Comparison of ENCODE assay signal across 14 cellular contexts in the genomic region with DNA sequence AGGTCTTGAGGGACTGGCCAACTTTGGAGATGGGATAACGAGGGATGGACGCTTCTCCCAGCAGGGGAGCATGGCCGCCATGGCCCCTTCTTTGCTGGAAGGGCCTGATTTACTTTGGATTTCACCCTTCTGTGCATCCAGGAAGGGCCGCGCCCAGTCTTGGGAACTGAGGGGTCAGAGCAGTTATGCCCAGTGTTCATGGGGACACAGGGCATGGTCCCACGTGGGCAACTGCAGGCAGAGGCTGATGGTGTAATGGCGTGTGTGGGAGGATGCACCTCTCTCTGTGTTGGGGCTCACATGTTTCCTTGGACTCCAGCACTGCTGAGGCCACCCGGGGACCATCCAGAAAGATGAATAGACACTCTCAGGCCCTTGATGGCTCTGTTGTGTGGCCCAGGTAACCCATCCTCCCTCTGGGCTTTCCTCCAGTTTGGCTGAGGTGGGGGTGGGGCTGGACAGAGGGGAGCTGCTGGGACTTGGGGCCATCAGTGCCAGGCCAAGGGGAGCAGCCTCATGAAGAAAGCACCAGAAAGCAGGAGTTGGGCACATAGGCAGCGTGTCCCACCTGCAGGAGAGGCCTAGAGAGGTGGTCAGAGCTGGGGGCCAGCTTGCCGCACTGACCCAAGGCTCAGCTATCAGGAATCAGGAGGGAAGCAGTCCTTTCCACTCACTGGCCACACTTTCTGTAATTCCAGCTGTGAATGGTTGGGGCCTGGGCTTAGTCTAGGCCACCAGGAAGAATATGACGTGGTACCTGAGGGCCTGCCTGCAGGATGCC.
DNase-seq lines count a peak whose midpoint lies in the region; ATAC-seq and TF ChIP-seq lines count a peak whose summit lies in the region.
"Had no signal": no experiment of that assay in that cellular context is flagged by ENCODE, and none has a peak within 500 bp of the region (broad histone marks: within the 10 kb centered on the region; RNA-seq: fewer than 3 reads in every experiment).

No MANE protein-coding gene starts in this region.

- ATAC-seq in left cardiac atrium, result no peak
- ATAC-seq in GM18520 (IDR thresholded peaks at IDR 0.05; ENCODE audit: unreplicated experiment), result no peak

- H3K27me3 Mint-ChIP-seq in type B pancreatic cell, result no peaks in the 10 kb centered on the region

- no peak overlapping the region for H3K4me3 ChIP-seq in right atrium auricular region

- intact Hi-C loops in left cardiac atrium (cut with DNase I), result no loop called here

- H3K4me3 Mint-ChIP-seq in type B pancreatic cell, result no peak overlapping the region
- H3K4me3 Mint-ChIP-seq: B cell; CD4-positive, alpha-beta memory T cell had no signal

- H3K27me3 ChIP-seq in right atrium auricular region, result no peaks in the 10 kb centered on the region

- no peaks in the 10 kb centered on the region for H3K4me1 Mint-ChIP-seq in type B pancreatic cell (ENCODE audit: unreplicated experiment)
- H3K4me1 Mint-ChIP-seq: B cell; CD4-positive, alpha-beta memory T cell had no signal

- H3K9me3 Mint-ChIP-seq in type B pancreatic cell, result no peaks in the 10 kb centered on the region

- no peaks in the 10 kb centered on the region for H3K9me3 ChIP-seq in right atrium auricular region

- no peaks in the 10 kb centered on the region for H3K4me1 ChIP-seq in right atrium auricular region

- DNase-seq in right atrium auricular region (ENCODE audit: low spot score), result peak; percentile 40
- DNase-seq in left cardiac atrium, result no peak
- DNase-seq in ecto neural progenitor cell (ENCODE audit: low spot score), result peak; percentile 32
- DNase-seq in mesenteric fat pad (ENCODE audit: low spot score), result peak; percentile 87
- DNase-seq in type B pancreatic cell (ENCODE audit: extremely low spot score, unreplicated experiment), result peak; percentile 49
- DNase-seq in kidney glomerular epithelial cell (lab: John Stamatoyannopoulos, UW), result no peak
- no peak for DNase-seq in H4 (ENCODE audit: low spot score)
- DNase-seq: C1 segment of cervical spinal cord; CD4-positive, alpha-beta memory T cell; DND-41; GDM1 had no signal

- H3K27ac Mint-ChIP-seq in type B pancreatic cell, result no peak overlapping the region
- H3K27ac Mint-ChIP-seq: B cell; CD4-positive, alpha-beta memory T cell had no signal

- no peaks in the 10 kb centered on the region for H3K36me3 Mint-ChIP-seq in type B pancreatic cell
- H3K36me3 Mint-ChIP-seq: CD4-positive, alpha-beta memory T cell had no signal

- H3K27ac ChIP-seq in right atrium auricular region, result no peak overlapping the region
- H3K27ac ChIP-seq: HL-60 had no signal

- TF ChIP-seq CTCF in right atrium auricular region (IDR thresholded peaks at IDR 0.05) (no peak), type B pancreatic cell (conservative IDR thresholded peaks at IDR 0.05) (no peak)

- no peaks in the 10 kb centered on the region for H3K36me3 ChIP-seq in right atrium auricular region

Comparison
In these comparisons a context has a peak if more than half of its experiments do, and no peak if none do; other contexts are left out.
1. DNase-seq: peak in right atrium auricular region (single experiment), ecto neural progenitor cell (single experiment), mesenteric fat pad (single experiment) and type B pancreatic cell (single experiment); none in left cardiac atrium (single experiment), kidney glomerular epithelial cell (single experiment) and H4 (single experiment).